Comparison of ENCODE assay signal across 1 cellular context in the genomic region with DNA sequence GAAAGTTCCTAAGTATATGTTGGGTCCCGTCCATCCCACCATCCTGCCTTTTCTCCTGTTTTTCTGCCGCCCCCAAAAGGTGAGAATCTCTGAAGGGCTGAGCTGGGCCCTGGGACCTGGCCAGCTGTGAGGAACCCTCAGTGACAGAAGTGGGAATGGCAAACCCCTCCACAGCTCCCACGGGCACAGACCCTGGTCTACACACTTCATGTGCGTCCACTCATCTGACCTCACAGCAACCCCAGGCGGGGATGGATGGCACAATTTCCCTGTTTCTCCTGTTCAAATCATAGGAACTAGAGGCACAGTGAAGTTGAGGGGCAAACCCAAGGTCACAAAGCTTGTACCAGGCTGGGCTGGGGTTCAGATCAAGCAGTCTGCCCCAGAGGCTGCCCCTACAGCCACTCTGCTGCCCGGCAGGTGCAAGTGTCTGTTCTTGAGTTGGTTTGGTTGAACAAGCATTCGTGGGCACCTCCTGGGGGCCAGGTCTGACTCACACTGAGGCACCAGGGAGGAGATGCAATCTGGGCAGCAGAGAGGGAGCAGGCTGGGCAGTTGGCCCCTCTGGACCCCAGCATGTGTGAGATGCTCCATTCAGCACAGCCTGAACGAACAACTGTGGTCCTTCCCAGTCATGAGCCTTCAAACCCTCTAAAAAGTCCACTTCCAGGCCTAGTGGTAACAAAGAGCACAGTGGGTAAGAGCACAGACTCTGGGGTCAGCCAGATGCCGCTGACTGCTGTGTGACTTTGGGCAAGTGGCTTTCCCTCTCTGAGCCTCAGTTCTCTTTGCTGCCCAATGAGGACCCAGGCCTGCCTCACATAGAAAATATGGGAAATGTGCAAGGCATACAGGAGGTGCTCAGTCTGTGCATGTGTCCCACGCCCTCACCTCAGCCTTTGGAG.
A peak's percentile ranks its signal among the peaks of the same experiment; 100 is the strongest.
TF ChIP-seq lines count a peak whose summit lies in the region.

No MANE protein-coding gene starts in this region.

TF ChIP-seq in K562, 482 proteins besides CTCF, POLR2A, EP300 and RAD21:
- TF ChIP-seq NEUROD1 (IDR thresholded peaks at IDR 0.05; ENCODE audit: borderline replicate concordance, low read depth, low read length, partially characterized antibody) = no peak
- no peak for TF ChIP-seq ZEB2 (IDR thresholded peaks at IDR 0.05)
- TF ChIP-seq BCOR (IDR thresholded peaks at IDR 0.05) = peak; percentile 68
- TF ChIP-seq, protein P1, sequence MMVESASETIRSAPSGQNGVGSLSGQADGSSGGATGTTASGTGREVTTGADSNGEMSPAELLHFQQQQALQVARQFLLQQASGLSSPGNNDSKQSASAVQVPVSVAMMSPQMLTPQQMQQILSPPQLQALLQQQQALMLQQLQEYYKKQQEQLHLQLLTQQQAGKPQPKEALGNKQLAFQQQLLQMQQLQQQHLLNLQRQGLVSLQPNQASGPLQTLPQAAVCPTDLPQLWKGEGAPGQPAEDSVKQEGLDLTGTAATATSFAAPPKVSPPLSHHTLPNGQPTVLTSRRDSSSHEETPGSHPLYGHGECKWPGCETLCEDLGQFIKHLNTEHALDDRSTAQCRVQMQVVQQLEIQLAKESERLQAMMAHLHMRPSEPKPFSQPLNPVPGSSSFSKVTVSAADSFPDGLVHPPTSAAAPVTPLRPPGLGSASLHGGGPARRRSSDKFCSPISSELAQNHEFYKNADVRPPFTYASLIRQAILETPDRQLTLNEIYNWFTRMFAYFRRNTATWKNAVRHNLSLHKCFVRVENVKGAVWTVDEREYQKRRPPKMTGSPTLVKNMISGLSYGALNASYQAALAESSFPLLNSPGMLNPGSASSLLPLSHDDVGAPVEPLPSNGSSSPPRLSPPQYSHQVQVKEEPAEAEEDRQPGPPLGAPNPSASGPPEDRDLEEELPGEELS (CRISPR knock-in tag; IDR thresholded peaks at IDR 0.05; ENCODE audit: borderline replicate concordance) = no peak
- TF ChIP-seq, protein P2, sequence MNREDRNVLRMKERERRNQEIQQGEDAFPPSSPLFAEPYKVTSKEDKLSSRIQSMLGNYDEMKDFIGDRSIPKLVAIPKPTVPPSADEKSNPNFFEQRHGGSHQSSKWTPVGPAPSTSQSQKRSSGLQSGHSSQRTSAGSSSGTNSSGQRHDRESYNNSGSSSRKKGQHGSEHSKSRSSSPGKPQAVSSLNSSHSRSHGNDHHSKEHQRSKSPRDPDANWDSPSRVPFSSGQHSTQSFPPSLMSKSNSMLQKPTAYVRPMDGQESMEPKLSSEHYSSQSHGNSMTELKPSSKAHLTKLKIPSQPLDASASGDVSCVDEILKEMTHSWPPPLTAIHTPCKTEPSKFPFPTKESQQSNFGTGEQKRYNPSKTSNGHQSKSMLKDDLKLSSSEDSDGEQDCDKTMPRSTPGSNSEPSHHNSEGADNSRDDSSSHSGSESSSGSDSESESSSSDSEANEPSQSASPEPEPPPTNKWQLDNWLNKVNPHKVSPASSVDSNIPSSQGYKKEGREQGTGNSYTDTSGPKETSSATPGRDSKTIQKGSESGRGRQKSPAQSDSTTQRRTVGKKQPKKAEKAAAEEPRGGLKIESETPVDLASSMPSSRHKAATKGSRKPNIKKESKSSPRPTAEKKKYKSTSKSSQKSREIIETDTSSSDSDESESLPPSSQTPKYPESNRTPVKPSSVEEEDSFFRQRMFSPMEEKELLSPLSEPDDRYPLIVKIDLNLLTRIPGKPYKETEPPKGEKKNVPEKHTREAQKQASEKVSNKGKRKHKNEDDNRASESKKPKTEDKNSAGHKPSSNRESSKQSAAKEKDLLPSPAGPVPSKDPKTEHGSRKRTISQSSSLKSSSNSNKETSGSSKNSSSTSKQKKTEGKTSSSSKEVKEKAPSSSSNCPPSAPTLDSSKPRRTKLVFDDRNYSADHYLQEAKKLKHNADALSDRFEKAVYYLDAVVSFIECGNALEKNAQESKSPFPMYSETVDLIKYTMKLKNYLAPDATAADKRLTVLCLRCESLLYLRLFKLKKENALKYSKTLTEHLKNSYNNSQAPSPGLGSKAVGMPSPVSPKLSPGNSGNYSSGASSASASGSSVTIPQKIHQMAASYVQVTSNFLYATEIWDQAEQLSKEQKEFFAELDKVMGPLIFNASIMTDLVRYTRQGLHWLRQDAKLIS (CRISPR knock-in tag; IDR thresholded peaks at IDR 0.05) = no peak
- peak; percentile 78; the same call in 1 of the 2 replicates for TF ChIP-seq PTBP1 (IDR thresholded peaks at IDR 0.05; ENCODE audit: low read depth, low read length)
- TF ChIP-seq ATF1 (CRISPR knock-in tag; IDR thresholded peaks at IDR 0.05) = no peak
- no peak for TF ChIP-seq ATF1 (tag; IDR thresholded peaks at IDR 0.05)
- TF ChIP-seq RBM25 (IDR thresholded peaks at IDR 0.05; ENCODE audit: low read depth, low read length, severe bottlenecking) = peak; percentile 95
- peak in 1 of 2 experiments; percentile 49; a peak in 2 of 4 replicates for TF ChIP-seq KDM1A (IDR thresholded peaks at IDR 0.05)
- no peak for TF ChIP-seq TSC22D4 (tag; IDR thresholded peaks at IDR 0.05)
- TF ChIP-seq NR2C2 (CRISPR knock-in tag; IDR thresholded peaks at IDR 0.05) = no peak
- TF ChIP-seq NR2C2 (tag; IDR thresholded peaks at IDR 0.05) = no peak
- no peak for TF ChIP-seq RNF2 (IDR thresholded peaks at IDR 0.05)
- TF ChIP-seq FOXO4 (CRISPR knock-in tag; IDR thresholded peaks at IDR 0.05) = no peak
- TF ChIP-seq ZKSCAN8 (CRISPR knock-in tag; IDR thresholded peaks at IDR 0.05) = no peak
- no peak for TF ChIP-seq ZBTB5 (IDR thresholded peaks at IDR 0.05)
- TF ChIP-seq ARID4B (CRISPR knock-in tag; IDR thresholded peaks at IDR 0.05) = no peak
- TF ChIP-seq SMARCA5 (IDR thresholded peaks at IDR 0.05) = peak; percentile 63; the same call in 1 of the 2 replicates
- no peak for TF ChIP-seq ELF4 (CRISPR knock-in tag; IDR thresholded peaks at IDR 0.05)
- TF ChIP-seq SRSF3 (IDR thresholded peaks at IDR 0.05; ENCODE audit: insufficient read depth, low read length) = no peak
- TF ChIP-seq SMAD3 (CRISPR knock-in tag; conservative IDR thresholded peaks at IDR 0.05) = no peak
- no peak for TF ChIP-seq MAZ (CRISPR knock-in tag; conservative IDR thresholded peaks at IDR 0.05 in 1 of 2, IDR thresholded peaks at IDR 0.05 in 1 of 2)
- no peak for TF ChIP-seq ZHX1 (conservative IDR thresholded peaks at IDR 0.05; ENCODE audit: low read length)
- no peak for TF ChIP-seq ZNF398 (CRISPR knock-in tag; IDR thresholded peaks at IDR 0.05)
- no peak for TF ChIP-seq ZNF282 (CRISPR knock-in tag; IDR thresholded peaks at IDR 0.05)
- TF ChIP-seq TCF7 (IDR thresholded peaks at IDR 0.05; ENCODE audit: borderline replicate concordance) = no peak
- TF ChIP-seq FOS (IDR thresholded peaks at IDR 0.05; ENCODE audit: extremely low read depth, insufficient read length) = no peak
- TF ChIP-seq SMARCE1 (IDR thresholded peaks at IDR 0.05) = no peak
- TF ChIP-seq ZNF140 (CRISPR knock-in tag; IDR thresholded peaks at IDR 0.05) = no peak
- peak; percentile 91 for TF ChIP-seq ZFP36 (IDR thresholded peaks at IDR 0.05; ENCODE audit: low read depth, low read length, partially characterized antibody)
- no peak for TF ChIP-seq HNRNPK (IDR thresholded peaks at IDR 0.05; ENCODE audit: low read depth, low read length, poor library complexity, severe bottlenecking)
- TF ChIP-seq MTA2 (IDR thresholded peaks at IDR 0.05; ENCODE audit: low read depth) = no peak
- TF ChIP-seq CBFB (CRISPR knock-in tag; IDR thresholded peaks at IDR 0.05) = no peak
